Comparison of ENCODE assay signal across 8 cellular contexts in genomic region chr15:52183562-52184173, GRCh38. TPM values are rescaled to one million over a fixed set of nuclear protein-coding genes. Genes with fewer than 3 reads are reported as not detected.
DNase-seq lines count a peak whose midpoint lies in the region; ATAC-seq and TF ChIP-seq lines count a peak whose summit lies in the region.

No MANE protein-coding gene starts in this region.

- H3K36me3 ChIP-seq in A673 (ENCODE audit: insufficient read depth, low read length, poor library complexity, severe bottlenecking) (no peaks in the 10 kb centered on the region), tibial artery (no peaks in the 10 kb centered on the region)

- BruUV-seq in A673 (replicated peaks; lab: Mats Ljungman, UMichigan), result no TSS peak

- no peak for DNase-seq in A673 (ENCODE audit: low spot score)
- peak; percentile 47 for DNase-seq in GM10266 (ENCODE audit: extremely low spot score)
- DNase-seq in SK-MEL-5 (ENCODE audit: low read depth, low spot score), result peak; percentile 72
- peak; percentile 25 for DNase-seq in globus pallidus (ENCODE audit: low spot score)
- no peak for DNase-seq in tibial artery

- H3K27me3 ChIP-seq in A673 (replicated peaks; ENCODE audit: insufficient read depth, low read depth, low read length, poor library complexity), result no peaks in the 10 kb centered on the region
- H3K27me3 ChIP-seq in tibial artery, result no peaks in the 10 kb centered on the region

- CTCF ChIA-PET in A673 (lab: Charles Lee), result no interaction called here

- POLR2A ChIA-PET in A673 (lab: Charles Lee; ENCODE audit: low non-redundant PET), result no interaction called here

- ATAC-seq in HG03457 (IDR thresholded peaks at IDR 0.05; ENCODE audit: unreplicated experiment) (no peak), HG02970 (IDR thresholded peaks at IDR 0.05; ENCODE audit: low FRiP score, unreplicated experiment) (no peak), HG02588 (IDR thresholded peaks at IDR 0.05; ENCODE audit: unreplicated experiment) (no peak)

- no peak overlapping the region for H3K4me3 ChIP-seq in A673 (ENCODE audit: low read depth, low read length, poor library complexity, severe bottlenecking)
- H3K4me3 ChIP-seq in tibial artery, result no peak overlapping the region

- TF ChIP-seq CTCF in A673 (conservative IDR thresholded peaks at IDR 0.05; ENCODE audit: low read depth, low read length) (peak; percentile 52), GM10266 (IDR thresholded peaks at IDR 0.05; ENCODE audit: control insufficient read depth, insufficient read depth, low read depth, missing control alignments) (peak; percentile 57), tibial artery (IDR thresholded peaks at IDR 0.05) (peak; percentile 35 to 41)

- H3K27ac ChIP-seq in A673 (ENCODE audit: low read depth, low read length, poor library complexity, severe bottlenecking), result no peak overlapping the region
- no peak overlapping the region for H3K27ac ChIP-seq in tibial artery

- no peaks in the 10 kb centered on the region for H3K4me1 ChIP-seq in A673 (ENCODE audit: insufficient read depth, low read length, poor library complexity, severe bottlenecking)
- peaks cover 0 to 9% (median 5%) of the 10 kb centered on the region in 4 donors for H3K4me1 ChIP-seq in tibial artery

- H3K9me3 ChIP-seq in A673 (ENCODE audit: low read depth, low read length, poor library complexity, severe bottlenecking) (no peaks in the 10 kb centered on the region), tibial artery (no peaks in the 10 kb centered on the region)

- intact Hi-C loops in A673 (cut with micrococcal nuclease; ENCODE audit: unreplicated experiment) (loop anchor here (5.0 kb wide), 1 partner anchor 44 kb away; no protein-coding TSS in a partner anchor), tibial artery (cut with DNase I; ENCODE audit: low total_unique reads) (loop anchor here (5.0 kb wide), 1 partner anchor 1924 kb away; no protein-coding TSS in a partner anchor)

- in situ Hi-C loops in SK-MEL-5 (cut with HindIII; ENCODE audit: low pct_unique_long_range_greater_than_20kb, low sequenced_read_pairs), result no loop called here

RNA-seq across cellular contexts. Expression of gene GNB5, which starts 7.5 kb away (rescaled TPM):
- 22.8 and 23.3 TPM in 2 replicates for total RNA-seq in A673 (2021)
- total RNA-seq in SK-MEL-5 (2014; rRNA removed; shearing (Covaris generic)), result 24.1 and 28.2 TPM in 2 replicates
- 55.3 and 56.0 TPM in 2 replicates for polyA plus RNA-seq in SK-MEL-5 (2015; cell fraction: cytosol; rRNA removed)
- polyA plus RNA-seq in SK-MEL-5 (2015; cell fraction: nucleus; rRNA removed), result 19.0 and 41.6 TPM in 2 replicates

Comparison
In these comparisons a context has a peak if more than half of its experiments do, and no peak if none do; other contexts are left out.
1. DNase-seq: peak in GM10266 (single experiment), SK-MEL-5 (single experiment) and globus pallidus (single experiment); none in A673 (single experiment) and tibial artery (0 of 2).
2. Peak in every context shown above with its lines, with median percentiles within 50 percentile points of each other: CTCF ChIP-seq.